In genomic region chr1:81201779-81202178, GRCh38 we compare ENCODE assay signal across 32 cellular contexts.
"Had no signal": no experiment of that assay in that cellular context is flagged by ENCODE, and none has a peak within 500 bp of the region (broad histone marks: within the 10 kb centered on the region; RNA-seq: fewer than 3 reads in every experiment).

No MANE protein-coding gene starts in this region.

- H3K9me3 ChIP-seq: adrenal gland, ascending aorta, body of pancreas, breast epithelium had no signal

- H3K27me3 ChIP-seq: adrenal gland, ascending aorta, body of pancreas, brain microvascular endothelial cell, breast epithelium, cardiac muscle cell had no signal

- H3K4me3 ChIP-seq: adrenal gland, ascending aorta, body of pancreas, breast epithelium, cardiac muscle cell had no signal

- FAIRE-seq: astrocyte, bronchial epithelial cell had no signal

- H3K36me3 ChIP-seq: adrenal gland, ascending aorta, brain microvascular endothelial cell, breast epithelium, cardiac muscle cell had no signal

- H3K4me1 ChIP-seq: ascending aorta, body of pancreas, breast epithelium had no signal

- DNase-seq: activated effector memory CD4-positive, alpha-beta T cell treated with anti-CD3 and anti-CD28 coated beads, Interleukin-2, amount 50 U/mL, for 16 hours; activated effector memory CD4-positive, alpha-beta T cell treated with Interleukin-2 at 50 U/mL for 16 hours; activated gamma-delta T cell; activated gamma-delta T cell treated with Interleukin-2 at 50 U/mL for 16 hours; activated naive CD4-positive, alpha-beta T cell; activated naive CD4-positive, alpha-beta T cell treated with anti-CD3 and anti-CD28 coated beads for 36 hours; activated naive CD4-positive, alpha-beta T cell treated with anti-CD3 and anti-CD28 coated beads, Interleukin-2, amount 10 ng/mL, durations not matched to agents 7 days and 5 days; activated naive CD4-positive, alpha-beta T cell treated with anti-CD3 and anti-CD28 coated beads, Interleukin-2, amount 50 U/mL, for 16 hours; activated naive CD4-positive, alpha-beta T cell treated with Interleukin-2 at 50 U/mL for 16 hours; activated naive CD8-positive, alpha-beta T cell treated with anti-CD3 and anti-CD28 coated beads for 36 hours; activated naive CD8-positive, alpha-beta T cell treated with anti-CD3 and anti-CD28 coated beads, Interleukin-2, amount 10 ng/mL, durations not matched to agents 7 days and 5 days; activated naive CD8-positive, alpha-beta T cell treated with anti-CD3 and anti-CD28 coated beads, Interleukin-2, amount 50 U/mL, for 24 hours; activated T-cell treated with anti-CD3 and anti-CD28 coated beads, Interleukin-2, amount 50 U/mL, for 4 hours; activated T-cell treated with anti-CD3 and anti-CD28 coated beads, Interleukin-2, amount 50 U/mL, for 48 hours; activated T-cell treated with anti-CD3 and anti-CD28 coated beads, Interleukin-2, amount 50 U/mL, for 72 hours; adrenal gland; amniotic stem cell; amygdala; anterior cingulate cortex; aorta; body of pancreas; brain microvascular endothelial cell; caudate nucleus; central memory CD4-positive, alpha-beta T cell; cerebellar nuclear complex had no signal

- ATAC-seq: activated naive CD4-positive, alpha-beta T cell treated with anti-CD3 and anti-CD28 coated beads, Interleukin-2, amount 50 U/mL, for 72 hours; activated naive CD8-positive, alpha-beta T cell treated with anti-CD3 and anti-CD28 coated beads, Interleukin-2, amount 50 U/mL, for 24 hours; activated T-cell treated with anti-CD3 and anti-CD28 coated beads, Interleukin-2, amount 50 U/mL, for 4 hours; activated T-cell treated with anti-CD3 and anti-CD28 coated beads, Interleukin-2, amount 50 U/mL, for 72 hours; activated T-helper 17 cell treated with anti-CD3 and anti-CD28 coated beads, Interleukin-2, amount 50 U/mL, for 72 hours; body of pancreas had no signal

- H3K27ac ChIP-seq: adrenal gland, ascending aorta, body of pancreas, brain microvascular endothelial cell, breast epithelium, cardiac muscle cell had no signal
